Comparison of ENCODE assay signal across 1 cellular context in genomic region chr3:31364711-31365110, GRCh38.
TF ChIP-seq lines count a peak whose summit lies in the region.

No MANE protein-coding gene starts in this region.

TF ChIP-seq in GM23338, 12 proteins besides CTCF, POLR2A, EP300 and RAD21:
- TF ChIP-seq ZNF462 (CRISPR knock-in tag; IDR thresholded peaks at IDR 0.05) (no peak), ZNF331 (CRISPR knock-in tag; IDR thresholded peaks at IDR 0.05; ENCODE audit: low read depth) (no peak), ETS1 (IDR thresholded peaks at IDR 0.05) (no peak)
TF ChIP-seq in GM23338: peak in this region for 0.
